In the genomic region with DNA sequence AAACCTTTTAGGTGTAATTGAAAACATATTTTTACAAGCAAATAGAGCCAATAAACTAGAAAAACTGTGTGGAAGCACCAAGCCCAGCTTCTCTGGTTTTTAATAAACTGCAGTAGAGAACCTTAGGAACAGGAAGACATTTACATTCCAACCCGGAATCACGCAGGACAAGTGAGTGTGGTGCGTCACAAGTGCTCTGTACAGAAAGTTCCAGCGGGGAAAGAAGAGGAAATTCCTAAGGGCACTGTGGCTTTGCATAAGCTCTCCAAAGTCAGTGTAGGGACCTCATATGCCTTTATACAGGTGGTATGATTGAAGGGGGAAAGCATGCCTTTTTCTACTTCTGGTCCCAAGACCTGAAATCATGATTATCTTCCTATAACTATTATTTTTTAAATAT, we compare ENCODE assay signal across 16 cellular contexts. TPM values are rescaled to one million over a fixed set of nuclear protein-coding genes. Genes with fewer than 3 reads are reported as not detected.
DNase-seq lines count a peak whose midpoint lies in the region; ATAC-seq and TF ChIP-seq lines count a peak whose summit lies in the region.
"Had no signal": no experiment of that assay in that cellular context is flagged by ENCODE, and none has a peak within 500 bp of the region (broad histone marks: within the 10 kb centered on the region; RNA-seq: fewer than 3 reads in every experiment).

No MANE protein-coding gene starts in this region.

- H3K4me3 ChIP-seq in left lung = no peak overlapping the region
- H3K4me3 ChIP-seq in subcutaneous abdominal adipose tissue (ENCODE audit: low read depth in 1 of 5, low read length in 5 of 5) = no peak overlapping the region
- H3K4me3 ChIP-seq: BLaER1, testis had no signal

- TF ChIP-seq CTCF in left lung (IDR thresholded peaks at IDR 0.05) (no peak), GM20000 (IDR thresholded peaks at IDR 0.05; ENCODE audit: extremely low read depth, missing control alignments) (no peak)

- DNase-seq in RPMI7951 (ENCODE audit: low read depth) (peak; percentile 61), dermis blood vessel endothelial cell (peak; percentile 91), left lung (peak in 1 of 2 donors; percentile 53), ACHN (no peak), GM20000 (ENCODE audit: low spot score) (no peak), UCSD-AML1 (lab: John Stamatoyannopoulos, UW; ENCODE audit: unreplicated experiment) (no peak)
- DNase-seq: activated CD4-positive, alpha-beta T cell treated with anti-CD3 and anti-CD28 coated beads for 1 hour; H9; NCI-H1436 treated with DMSO at 0.1 percent for 48 hours; NCI-H510A; nephron progenitor cell; T-helper 17 cell; testis had no signal

- intact Hi-C loops in left lung (cut with DNase I) = no loop called here

- peak overlapping the region; percentile 43 to 79 for H3K27ac ChIP-seq in left lung
- peak overlapping the region; percentile 20 for H3K27ac ChIP-seq in subcutaneous abdominal adipose tissue (ENCODE audit: low read depth, low read length)
- H3K27ac ChIP-seq: BLaER1, testis had no signal

- H3K27me3 ChIP-seq in left lung (no peaks in the 10 kb centered on the region), subcutaneous abdominal adipose tissue (ENCODE audit: control insufficient read depth in 5 of 5, insufficient read depth in 4 of 5, low read length in 5 of 5) (no peaks in the 10 kb centered on the region)
- H3K27me3 ChIP-seq: BLaER1, testis had no signal

- H3K9me3 ChIP-seq in left lung = no peaks in the 10 kb centered on the region
- no peaks in the 10 kb centered on the region for H3K9me3 ChIP-seq in subcutaneous abdominal adipose tissue (ENCODE audit: control insufficient read depth in 5 of 5, low read length in 5 of 5)
- H3K9me3 ChIP-seq: BLaER1, testis had no signal

- H3K36me3 ChIP-seq in left lung = no peaks in the 10 kb centered on the region
- no peaks in the 10 kb centered on the region for H3K36me3 ChIP-seq in subcutaneous abdominal adipose tissue (ENCODE audit: control insufficient read depth in 5 of 5, insufficient read depth in 5 of 5, low read length in 5 of 5)
- H3K36me3 ChIP-seq: BLaER1 had no signal

- in situ Hi-C loops in ACHN (cut with HindIII; ENCODE audit: low pct_ligation_motif_present, low pct_unique_long_range_greater_than_20kb, low sequenced_read_pairs) = no loop called here

- ATAC-seq in left lung (peak; percentile 78), GM21515 (IDR thresholded peaks at IDR 0.05; ENCODE audit: unreplicated experiment) (no peak)
- ATAC-seq: T-helper 17 cell had no signal

- H3K9ac ChIP-seq in subcutaneous abdominal adipose tissue (ENCODE audit: low read length in 5 of 5) = peak overlapping the region in 1 of 5 donors; percentile 65
- H3K9ac ChIP-seq: BLaER1 had no signal

- peaks cover 0 to 27% of the 10 kb centered on the region in 2 donors for H3K4me1 ChIP-seq in left lung
- peaks cover 0 to 18% (median 9%) of the 10 kb centered on the region in 5 donors for H3K4me1 ChIP-seq in subcutaneous abdominal adipose tissue (ENCODE audit: control insufficient read depth in 5 of 5, insufficient read depth in 5 of 5, low read length in 5 of 5)
- H3K4me1 ChIP-seq: BLaER1, testis had no signal

RNA-seq across cellular contexts. Expression of gene COL8A1, which starts 21.6 kb away (rescaled TPM):
- 22.5 and 25.1 TPM in 2 replicates for total RNA-seq in RPMI7951 (2014; rRNA removed; shearing (Covaris generic))
- total RNA-seq in dermis blood vessel endothelial cell = 263 and 653 TPM in 2 replicates
- 100 to 1,000 TPM in 1 of 2 donors, 10 to 100 TPM in 1; 74.1 to 283 TPM for total RNA-seq in left lung
- total RNA-seq: T-helper 17 cell had no signal

Comparison
In these comparisons a context has a peak if more than half of its experiments do, and no peak if none do; other contexts are left out.
1. DNase-seq: peak in RPMI7951 (single experiment) and dermis blood vessel endothelial cell (single experiment); none in ACHN (single experiment), GM20000 (single experiment) and UCSD-AML1 (single experiment).